28 cellular contexts compared by ENCODE assay signal in the genomic region with DNA sequence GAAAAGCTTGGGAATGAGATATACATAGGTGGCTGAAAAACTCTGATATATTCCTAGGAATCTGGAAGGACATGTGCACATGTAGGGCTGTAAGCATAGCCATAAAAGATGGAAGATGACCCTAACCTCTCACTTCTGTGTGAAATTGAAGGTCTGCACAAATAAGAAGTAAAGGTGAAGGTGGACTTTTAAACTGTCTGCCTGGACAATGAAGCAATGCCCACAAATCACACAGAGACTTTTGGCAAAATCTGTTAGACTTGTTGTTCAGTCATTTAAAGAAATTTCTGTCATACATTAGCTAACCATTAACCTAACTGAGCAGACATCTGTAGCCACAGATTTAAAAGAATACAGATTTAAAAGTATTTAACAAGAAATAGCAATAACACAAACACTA.
"Had no signal": no experiment of that assay in that cellular context is flagged by ENCODE, and none has a peak within 500 bp of the region (broad histone marks: within the 10 kb centered on the region; RNA-seq: fewer than 3 reads in every experiment).

No MANE protein-coding gene starts in this region.

- H3K4me1 ChIP-seq: pancreas, prostate gland, spleen, suprapubic skin, testis, tibial artery, transverse colon, upper lobe of right lung, uterus had no signal

- ATAC-seq: naive thymus-derived CD8-positive, alpha-beta T cell; natural killer cell treated with Interleukin-12 subunit alpha and Interleukin-12 subunit beta and Interleukin-15 and Interleukin-18, amount 100 ng/mL, for 72 hours; pancreas; right cardiac atrium; sciatic nerve; stimulated activated memory B cell treated with anti-CD40 and anti-IgM and Interleukin-4, amounts not matched to agents 10 μg/mL and 1 μg/mL and 100 μg/mL, for 72 hours; stimulated activated naive CD8-positive, alpha-beta T cell treated with anti-CD3 and anti-CD28 coated beads, Interleukin-15, amount 100 ng/mL, for 72 hours; stimulated activated naive CD8-positive, alpha-beta T cell treated with anti-CD3 and anti-CD28 coated beads, Interleukin-15, Interleukin-2, amounts not matched to agents 100 U/mL and 50 U/mL, for 24 hours; upper lobe of right lung had no signal

- H3K9me3 ChIP-seq: neutrophil, pancreas, prostate gland, suprapubic skin, testis, tibial artery, transverse colon, upper lobe of right lung, uterus had no signal

- H3K4me2 ChIP-seq: smooth muscle cell had no signal

- H3K27me3 ChIP-seq: neutrophil, pancreas, spleen, suprapubic skin, testis, tibial artery, transverse colon, upper lobe of right lung, uterus had no signal

- H3K27ac ChIP-seq: neutrophil, pancreas, prostate gland, skin epidermis, spleen, suprapubic skin, testis, tibial artery, transverse colon, upper lobe of right lung, uterus had no signal

- H3K36me3 ChIP-seq: neutrophil, pancreas, prostate gland, spleen, suprapubic skin, tibial artery, transverse colon, upper lobe of right lung, uterus had no signal

- H3K4me3 ChIP-seq: pancreas, prostate gland, skin epidermis, smooth muscle cell, spleen, suprapubic skin, testis, tibial artery, transverse colon, upper lobe of right lung, uterus had no signal

- DNase-seq: naive thymus-derived CD8-positive, alpha-beta T cell; nephron progenitor cell; nucleus accumbens; pancreas; right cardiac atrium; spleen; stimulated activated CD4-positive, alpha-beta T cell treated with anti-CD3 and anti-CD28 coated beads, Interleukin-12 subunit alpha, Interleukin-12 subunit beta, amount 100 ng/mL, for 4 hours; stimulated activated CD4-positive, alpha-beta T cell treated with anti-CD3 and anti-CD28 coated beads, Interleukin-1b, Interleukin-23, amount 100 ng/mL, for 48 hours; stimulated activated CD4-positive, alpha-beta T cell treated with anti-CD3 and anti-CD28 coated beads, Interleukin-4, amount 100 ng/mL, for 1 hour; stimulated activated CD4-positive, alpha-beta T cell treated with anti-CD3 and anti-CD28 coated beads, Interleukin-4, amount 100 ng/mL, for 4 hours; stimulated activated CD8-positive, alpha-beta memory T cell treated with anti-CD3 and anti-CD28 coated beads, Interleukin-4, amount 100 ng/mL, for 48 hours; stimulated activated naive CD4-positive, alpha-beta T cell; stimulated activated naive CD8-positive, alpha-beta T cell treated with anti-CD3 and anti-CD28 coated beads, Interleukin-15, amount 100 ng/mL, for 72 hours; stimulated activated naive CD8-positive, alpha-beta T cell treated with anti-CD3 and anti-CD28 coated beads, Interleukin-15, Interleukin-2, amounts not matched to agents 100 U/mL and 50 U/mL, for 24 hours; substantia nigra; testis; tibial artery; transverse colon; upper lobe of right lung; uterus had no signal
